In genomic region chr1:74197657-74198552, GRCh38 we compare ENCODE assay signal across 8 cellular contexts. TPM values are rescaled to one million over a fixed set of nuclear protein-coding genes. Genes with fewer than 3 reads are reported as not detected.
DNase-seq lines count a peak whose midpoint lies in the region; ATAC-seq and TF ChIP-seq lines count a peak whose summit lies in the region.

Gene FPGT, plus strand, starts transcription at chr1:74198242. Its CDS starts 37 bp downstream, at chr1:74198279.
Gene LRRIQ3, minus strand, starts transcription at chr1:74198176. Its CDS starts 14,492 bp downstream, at chr1:74183684.

- H3K4me2 ChIP-seq in neuronal stem cell (ENCODE audit: insufficient read depth, low read length, poor library complexity, severe bottlenecking): peak within 1 kb of the TSS; percentile 54

- WGBS in gastroesophageal sphincter (ENCODE audit: low coverage in 1 of 2), 2 donors: 0 to 7% methylated on average over 10 to 13 of the region's 41 CpGs
- WGBS in neuronal stem cell (ENCODE audit: extremely low coverage in 2 of 2, insufficient read length in 2 of 2, insufficient replicate concordance in 1 of 2), 2 donors: no CpG with 5 or more reads among the region's 41 CpGs

- TF ChIP-seq CTCF in HFFc6 (IDR thresholded peaks at IDR 0.05) (no peak), gastroesophageal sphincter (IDR thresholded peaks at IDR 0.05) (no peak)

- H2BK12ac ChIP-seq in neuronal stem cell (ENCODE audit: low read length): no peak within 1 kb of the TSS

- no peaks in the 10 kb centered on the region for H3K79me1 ChIP-seq in neuronal stem cell (ENCODE audit: low read depth, low read length)

- in situ Hi-C loops in SK-MEL-5 (cut with HindIII; ENCODE audit: low pct_unique_long_range_greater_than_20kb, low sequenced_read_pairs): no loop called here

- H3K27me3 ChIP-seq in gastroesophageal sphincter (no peaks in the 10 kb centered on the region), neuronal stem cell (ENCODE audit: control insufficient read depth in 3 of 3, insufficient read depth in 3 of 3, low read depth in 1 of 3, low read length in 3 of 3) (no peaks in the 10 kb centered on the region), subcutaneous abdominal adipose tissue (ENCODE audit: control insufficient read depth in 5 of 5, insufficient read depth in 4 of 5, low read length in 5 of 5) (no peaks in the 10 kb centered on the region)

- H2AFZ ChIP-seq in neuronal stem cell (ENCODE audit: low read length): peak within 1 kb of the TSS; percentile 88

- peak; percentile 71 to 76 for TF ChIP-seq POLR2A in gastroesophageal sphincter (IDR thresholded peaks at IDR 0.05)

- peak within 1 kb of the TSS; percentile 59 for H3K23ac ChIP-seq in neuronal stem cell (ENCODE audit: low read depth, low read length, poor library complexity)

- no peak within 1 kb of the TSS for H3K14ac ChIP-seq in neuronal stem cell (ENCODE audit: low read length)

- peak within 1 kb of the TSS; percentile 99 for H3K27ac Mint-ChIP-seq in HFFc6
- H3K27ac Mint-ChIP-seq in activated naive CD4-positive, alpha-beta T cell treated with anti-CD3 and anti-CD28 coated beads, Interleukin-2, amount 10 ng/mL, durations not matched to agents 7 days and 5 days: peak within 1 kb of the TSS; percentile 98

- DNase-seq in GM04504 (ENCODE audit: low read depth): peak; percentile 90
- DNase-seq in HFFc6: peak; percentile 96
- peak; percentile 96 for DNase-seq in NAMALWA (ENCODE audit: low spot score)
- DNase-seq in SK-MEL-5 (ENCODE audit: low read depth, low spot score): peak; percentile 93
- peak; percentile 96 for DNase-seq in activated naive CD4-positive, alpha-beta T cell treated with anti-CD3 and anti-CD28 coated beads, Interleukin-2, amount 10 ng/mL, durations not matched to agents 7 days and 5 days
- peak; percentile 85 for DNase-seq in neuronal stem cell (ENCODE audit: low spot score)

- no peaks in the 10 kb centered on the region for H3K27me3 Mint-ChIP-seq in HFFc6 (ENCODE audit: insufficient read depth)
- no peaks in the 10 kb centered on the region for H3K27me3 Mint-ChIP-seq in activated naive CD4-positive, alpha-beta T cell treated with anti-CD3 and anti-CD28 coated beads, Interleukin-2, amount 10 ng/mL, durations not matched to agents 7 days and 5 days

- no peak within 1 kb of the TSS for H2AK5ac ChIP-seq in neuronal stem cell (ENCODE audit: low read depth, low read length)

- H3K9ac ChIP-seq in neuronal stem cell (ENCODE audit: low read depth, low read length, poor library complexity) (peak within 1 kb of the TSS; percentile 84), subcutaneous abdominal adipose tissue (ENCODE audit: low read length in 5 of 5) (peak within 1 kb of the TSS; percentile 86 to 97 (median 94))

- no peaks in the 10 kb centered on the region for H3K36me3 Mint-ChIP-seq in HFFc6 (ENCODE audit: low read depth)
- H3K36me3 Mint-ChIP-seq in activated naive CD4-positive, alpha-beta T cell treated with anti-CD3 and anti-CD28 coated beads, Interleukin-2, amount 10 ng/mL, durations not matched to agents 7 days and 5 days: peaks cover 3% of the 10 kb centered on the region

- H3K4me1 ChIP-seq in gastroesophageal sphincter (peaks cover 0 to 28% (median 2%) of the 10 kb centered on the region in 3 donors), neuronal stem cell (ENCODE audit: control insufficient read depth in 2 of 2, insufficient read depth in 1 of 2, low read depth in 1 of 2, low read length in 2 of 2) (no peaks in the 10 kb centered on the region), subcutaneous abdominal adipose tissue (ENCODE audit: control insufficient read depth in 5 of 5, insufficient read depth in 5 of 5, low read length in 5 of 5) (peaks cover 3 to 21% (median 14%) of the 10 kb centered on the region in 5 donors)

- no peak within 1 kb of the TSS for H2BK5ac ChIP-seq in neuronal stem cell (ENCODE audit: low read length)

- H3K4ac ChIP-seq in neuronal stem cell (ENCODE audit: low read length): no peak within 1 kb of the TSS

- H3K36me3 ChIP-seq in gastroesophageal sphincter (peaks cover 0 to 21% of the 10 kb centered on the region in 2 donors), neuronal stem cell (replicated peaks in 1 of 2; ENCODE audit: control insufficient read depth in 2 of 2, insufficient read depth in 2 of 2, low read length in 2 of 2) (peaks cover 0 to 3% of the 10 kb centered on the region in 2 donors), subcutaneous abdominal adipose tissue (ENCODE audit: control insufficient read depth in 5 of 5, insufficient read depth in 5 of 5, low read length in 5 of 5) (peaks cover 6 to 15% (median 9%) of the 10 kb centered on the region in 5 donors)

- no peak within 1 kb of the TSS for H4K8ac ChIP-seq in neuronal stem cell (ENCODE audit: low read depth, low read length)

- H2BK15ac ChIP-seq in neuronal stem cell (ENCODE audit: low read length): no peak within 1 kb of the TSS

- peak within 1 kb of the TSS; percentile 93 for H3K18ac ChIP-seq in neuronal stem cell (ENCODE audit: low read length)

- H3K9me3 ChIP-seq in gastroesophageal sphincter (no peaks in the 10 kb centered on the region), neuronal stem cell (replicated peaks in 1 of 2; ENCODE audit: control insufficient read depth in 2 of 2, insufficient read depth in 1 of 2, low read depth in 1 of 2, low read length in 2 of 2) (no peaks in the 10 kb centered on the region), subcutaneous abdominal adipose tissue (ENCODE audit: control insufficient read depth in 5 of 5, low read length in 5 of 5) (no peaks in the 10 kb centered on the region)

- peak within 1 kb of the TSS; percentile 60 to 86 (median 84) for H3K27ac ChIP-seq in gastroesophageal sphincter
- H3K27ac ChIP-seq in neuronal stem cell (replicated peaks; ENCODE audit: low read length): no peak within 1 kb of the TSS
- H3K27ac ChIP-seq in subcutaneous abdominal adipose tissue (ENCODE audit: low read depth, low read length): peak within 1 kb of the TSS; percentile 66

- no peak within 1 kb of the TSS for H4K91ac ChIP-seq in neuronal stem cell (ENCODE audit: low read depth, low read length, poor library complexity)

- peak; percentile 98 for ATAC-seq in gastroesophageal sphincter

- H3K4me3 ChIP-seq in gastroesophageal sphincter: peak within 1 kb of the TSS; percentile 62 to 88
- H3K4me3 ChIP-seq in neuronal stem cell (ENCODE audit: low read length in 2 of 2): peak within 1 kb of the TSS; percentile 62 to 82
- H3K4me3 ChIP-seq in subcutaneous abdominal adipose tissue (ENCODE audit: low read depth in 1 of 5, low read length in 5 of 5): peak within 1 kb of the TSS; percentile 94 to 99 (median 99)

- TF ChIP-seq EP300 in gastroesophageal sphincter (IDR thresholded peaks at IDR 0.05): no peak

- no peaks in the 10 kb centered on the region for H3K9me3 Mint-ChIP-seq in HFFc6
- no peaks in the 10 kb centered on the region for H3K9me3 Mint-ChIP-seq in activated naive CD4-positive, alpha-beta T cell treated with anti-CD3 and anti-CD28 coated beads, Interleukin-2, amount 10 ng/mL, durations not matched to agents 7 days and 5 days

- CTCF ChIA-PET in activated naive CD4-positive, alpha-beta T cell treated with anti-CD3 and anti-CD28 coated beads, Interleukin-2, amount 10 ng/mL, durations not matched to agents 7 days and 5 days (lab: Charles Lee): no interaction called here

- H3K4me3 Mint-ChIP-seq in HFFc6: peak within 1 kb of the TSS; percentile 95
- peak within 1 kb of the TSS; percentile 92 for H3K4me3 Mint-ChIP-seq in activated naive CD4-positive, alpha-beta T cell treated with anti-CD3 and anti-CD28 coated beads, Interleukin-2, amount 10 ng/mL, durations not matched to agents 7 days and 5 days

- H3K4me1 Mint-ChIP-seq in HFFc6 (ENCODE audit: low read depth): peaks cover 20% of the 10 kb centered on the region
- H3K4me1 Mint-ChIP-seq in activated naive CD4-positive, alpha-beta T cell treated with anti-CD3 and anti-CD28 coated beads, Interleukin-2, amount 10 ng/mL, durations not matched to agents 7 days and 5 days: peaks cover 20% of the 10 kb centered on the region

- no peak within 1 kb of the TSS for H2BK120ac ChIP-seq in neuronal stem cell (ENCODE audit: low read depth, low read length)

RNA-seq across cellular contexts. Expression of gene FPGT, which starts in this region (rescaled TPM):
- 10 to 100 TPM; 15.4 to 19.4 (median 17.4) TPM for total RNA-seq in HFFc6 (2021; fragmentation: NEBNext Ultra II Directional; extraction: Animal tissue kit (Norgen Biotek cat#: 25700))
- 26.1 and 26.9 TPM in 2 replicates for total RNA-seq in SK-MEL-5 (2014; rRNA removed; shearing (Covaris generic))
- 20.1 and 22.4 TPM in 2 replicates for polyA plus RNA-seq in SK-MEL-5 (2015; cell fraction: cytosol; rRNA removed)
- 27.1 and 38.5 TPM in 2 replicates for polyA plus RNA-seq in SK-MEL-5 (2015; cell fraction: nucleus; rRNA removed)
- 10 to 100 TPM in 3 of 4 donors, 1 to 10 TPM in 1; 9.9 to 19.9 (median 13.7) TPM for total RNA-seq in gastroesophageal sphincter
- polyA plus RNA-seq in neuronal stem cell (2013, experiment 1 of 2): 3.4 TPM
- polyA plus RNA-seq in neuronal stem cell (2013, experiment 2 of 2): 3.6 TPM

RNA-seq across cellular contexts. Expression of gene LRRIQ3, which starts in this region (rescaled TPM):
- total RNA-seq in HFFc6 (2021; fragmentation: NEBNext Ultra II Directional; extraction: Animal tissue kit (Norgen Biotek cat#: 25700)): 1 to 10 TPM in 5 of 6 experiments, under 1 TPM in 1; 0.68 to 1.7 (median 1.2) TPM
- 0.55 and 0.59 TPM in 2 replicates for total RNA-seq in SK-MEL-5 (2014; rRNA removed; shearing (Covaris generic))
- 0.57 and 1.1 TPM in 2 replicates for polyA plus RNA-seq in SK-MEL-5 (2015; cell fraction: cytosol; rRNA removed)
- 1.5 and 2.6 TPM in 2 replicates for polyA plus RNA-seq in SK-MEL-5 (2015; cell fraction: nucleus; rRNA removed)
- under 1 TPM in 3 of 4 donors, not detected in 1; 0.16 to 0.54 (median 0.46) TPM for total RNA-seq in gastroesophageal sphincter
- 0.59 TPM for polyA plus RNA-seq in neuronal stem cell (2013, experiment 1 of 2)
- polyA plus RNA-seq in neuronal stem cell (2013, experiment 2 of 2): 0.36 TPM
